Comparison of ENCODE assay signal across 33 cellular contexts in genomic region chr14:101428409-101428808, GRCh38.
"Had no signal": no experiment of that assay in that cellular context is flagged by ENCODE, and none has a peak within 500 bp of the region (broad histone marks: within the 10 kb centered on the region; RNA-seq: fewer than 3 reads in every experiment).

No MANE protein-coding gene starts in this region.

- H3K9me3 ChIP-seq: adrenal gland, ascending aorta had no signal

- H3K27ac ChIP-seq: adrenal gland, ascending aorta, body of pancreas, brain microvascular endothelial cell, breast epithelium, cardiac muscle cell had no signal

- ATAC-seq: activated naive CD4-positive, alpha-beta T cell treated with anti-CD3 and anti-CD28 coated beads, Interleukin-2, amount 50 U/mL, for 72 hours; activated naive CD8-positive, alpha-beta T cell treated with anti-CD3 and anti-CD28 coated beads, Interleukin-2, amount 50 U/mL, for 24 hours; activated T-cell treated with anti-CD3 and anti-CD28 coated beads, Interleukin-2, amount 50 U/mL, for 4 hours; activated T-cell treated with anti-CD3 and anti-CD28 coated beads, Interleukin-2, amount 50 U/mL, for 72 hours; activated T-helper 17 cell treated with anti-CD3 and anti-CD28 coated beads, Interleukin-2, amount 50 U/mL, for 72 hours; body of pancreas had no signal

- H3K36me3 ChIP-seq: adrenal gland, ascending aorta, brain microvascular endothelial cell, breast epithelium, cardiac muscle cell had no signal

- FAIRE-seq: astrocyte, bronchial epithelial cell had no signal

- DNase-seq: activated effector memory CD4-positive, alpha-beta T cell treated with anti-CD3 and anti-CD28 coated beads, Interleukin-2, amount 50 U/mL, for 16 hours; activated effector memory CD4-positive, alpha-beta T cell treated with Interleukin-2 at 50 U/mL for 16 hours; activated gamma-delta T cell; activated gamma-delta T cell treated with Interleukin-2 at 50 U/mL for 16 hours; activated naive CD4-positive, alpha-beta T cell; activated naive CD4-positive, alpha-beta T cell treated with anti-CD3 and anti-CD28 coated beads for 36 hours; activated naive CD4-positive, alpha-beta T cell treated with anti-CD3 and anti-CD28 coated beads, Interleukin-2, amount 10 ng/mL, durations not matched to agents 7 days and 5 days; activated naive CD4-positive, alpha-beta T cell treated with anti-CD3 and anti-CD28 coated beads, Interleukin-2, amount 50 U/mL, for 16 hours; activated naive CD4-positive, alpha-beta T cell treated with Interleukin-2 at 50 U/mL for 16 hours; activated naive CD8-positive, alpha-beta T cell treated with anti-CD3 and anti-CD28 coated beads for 36 hours; activated naive CD8-positive, alpha-beta T cell treated with anti-CD3 and anti-CD28 coated beads, Interleukin-2, amount 10 ng/mL, durations not matched to agents 7 days and 5 days; activated naive CD8-positive, alpha-beta T cell treated with anti-CD3 and anti-CD28 coated beads, Interleukin-2, amount 50 U/mL, for 24 hours; activated T-cell treated with anti-CD3 and anti-CD28 coated beads, Interleukin-2, amount 50 U/mL, for 24 hours; activated T-cell treated with anti-CD3 and anti-CD28 coated beads, Interleukin-2, amount 50 U/mL, for 4 hours; activated T-cell treated with anti-CD3 and anti-CD28 coated beads, Interleukin-2, amount 50 U/mL, for 48 hours; activated T-cell treated with anti-CD3 and anti-CD28 coated beads, Interleukin-2, amount 50 U/mL, for 72 hours; adrenal gland; amniotic stem cell; amygdala; anterior cingulate cortex; aorta; body of pancreas; brain microvascular endothelial cell; caudate nucleus; central memory CD4-positive, alpha-beta T cell; cerebellar nuclear complex had no signal

- H3K27me3 ChIP-seq: ascending aorta, body of pancreas, brain microvascular endothelial cell, breast epithelium, cardiac muscle cell had no signal

- H3K4me3 ChIP-seq: adrenal gland, ascending aorta, body of pancreas, breast epithelium, cardiac muscle cell had no signal

- H3K4me1 ChIP-seq: adrenal gland, ascending aorta, body of pancreas, breast epithelium had no signal
